In genomic region chr17:27871407-27871806, GRCh38 we compare ENCODE assay signal across 33 cellular contexts.
"Had no signal": no experiment of that assay in that cellular context is flagged by ENCODE, and none has a peak within 500 bp of the region (broad histone marks: within the 10 kb centered on the region; RNA-seq: fewer than 3 reads in every experiment).

No MANE protein-coding gene starts in this region.

- H3K27me3 ChIP-seq: ascending aorta, breast epithelium, cardiac muscle cell, dorsolateral prefrontal cortex had no signal

- H3K4me3 ChIP-seq: ascending aorta, breast epithelium, cardiac muscle cell, coronary artery, dorsolateral prefrontal cortex had no signal

- H3K4me3 Mint-ChIP-seq: activated CD4-positive, alpha-beta memory T cell treated with anti-CD3 and anti-CD28 coated beads for 36 hours; activated CD4-positive, alpha-beta T cell treated with anti-CD3 and anti-CD28 coated beads for 36 hours; activated CD4-positive, alpha-beta T cell treated with anti-CD3 and anti-CD28 coated beads, Interleukin-2, amount 10 ng/mL, durations not matched to agents 24 days and 14 days; activated CD8-positive, alpha-beta memory T cell treated with anti-CD3 and anti-CD28 coated beads, Interleukin-2, amount 10 ng/mL, durations not matched to agents 7 days and 5 days; activated CD8-positive, alpha-beta T cell treated with anti-CD3 and anti-CD28 coated beads, Interleukin-2, amount 10 ng/mL, durations not matched to agents 7 days and 5 days; activated naive CD4-positive, alpha-beta T cell treated with anti-CD3 and anti-CD28 coated beads, Interleukin-2, amount 10 ng/mL, durations not matched to agents 7 days and 5 days; activated naive CD8-positive, alpha-beta T cell treated with anti-CD3 and anti-CD28 coated beads, Interleukin-2, amount 10 ng/mL, durations not matched to agents 7 days and 5 days; activated T-helper 1 cell treated with anti-CD3 and anti-CD28 coated beads, Interleukin-12 subunit alpha, Interleukin-12 subunit beta, Interleukin-2, Interleukin-4 antibody, amounts not matched to agents 30 ng/mL and 10 ng/mL and 1 ng/mL, durations not matched to agents 14 hours and 24 hours and 36 hours; brain; dendritic cell treated with granulocyte-macrophage colony-stimulating factor and Interleukin-4, amounts not matched to agents 40 ng/mL and 50 ng/mL, for 4 days; endodermal cell; T-helper 17 cell; T-helper 2 cell treated with Interferon-gamma antibody and Interleukin-4, amounts not matched to agents 5 μg/mL and 100 μg/mL, for 36 hours had no signal

- H3K36me3 ChIP-seq: breast epithelium, cardiac muscle cell had no signal

- DNase-seq: activated CD4-positive, alpha-beta memory T cell treated with anti-CD3 and anti-CD28 coated beads for 36 hours; activated CD4-positive, alpha-beta T cell treated with anti-CD3 and anti-CD28 coated beads for 36 hours; activated CD4-positive, alpha-beta T cell treated with anti-CD3 and anti-CD28 coated beads, Interleukin-2, amount 10 ng/mL, durations not matched to agents 24 days and 14 days; activated CD4-positive, CD25-positive, alpha-beta regulatory T cell; activated CD4-positive, CD25-positive, alpha-beta regulatory T cell treated with anti-CD3 and anti-CD28 coated beads, Interleukin-2, amount 50 U/mL, for 72 hours; activated CD8-positive, alpha-beta memory T cell treated with anti-CD3 and anti-CD28 coated beads, Interleukin-2, amount 10 ng/mL, durations not matched to agents 7 days and 5 days; activated CD8-positive, alpha-beta memory T cell treated with anti-CD3 and anti-CD28 coated beads, Interleukin-2, amount 50 U/mL, for 4 hours; activated CD8-positive, alpha-beta T cell treated with anti-CD3 and anti-CD28 coated beads, Interleukin-2, amount 10 ng/mL, durations not matched to agents 7 days and 5 days; activated effector memory CD4-positive, alpha-beta T cell treated with anti-CD3 and anti-CD28 coated beads, Interleukin-2, amount 50 U/mL, for 16 hours; activated naive CD4-positive, alpha-beta T cell treated with anti-CD3 and anti-CD28 coated beads, Interleukin-2, amount 10 ng/mL, durations not matched to agents 7 days and 5 days; activated naive CD8-positive, alpha-beta T cell treated with anti-CD3 and anti-CD28 coated beads, Interleukin-2, amount 10 ng/mL, durations not matched to agents 7 days and 5 days; activated T-cell treated with anti-CD3 and anti-CD28 coated beads, Interleukin-2, amount 50 U/mL, for 1 hour; activated T-cell treated with anti-CD3 and anti-CD28 coated beads, Interleukin-2, amount 50 U/mL, for 48 hours; central memory CD4-positive, alpha-beta T cell; cerebellar nuclear complex; dorsolateral prefrontal cortex; effector memory CD4-positive, alpha-beta T cell; endodermal cell; foreskin fibroblast; head of caudate nucleus; T-helper 17 cell; T1000 had no signal

- H3K27me3 Mint-ChIP-seq: activated CD4-positive, alpha-beta memory T cell treated with anti-CD3 and anti-CD28 coated beads for 36 hours; activated CD4-positive, alpha-beta T cell treated with anti-CD3 and anti-CD28 coated beads for 36 hours; activated CD4-positive, alpha-beta T cell treated with anti-CD3 and anti-CD28 coated beads, Interleukin-2, amount 10 ng/mL, durations not matched to agents 24 days and 14 days; activated CD8-positive, alpha-beta memory T cell treated with anti-CD3 and anti-CD28 coated beads, Interleukin-2, amount 10 ng/mL, durations not matched to agents 7 days and 5 days; activated naive CD8-positive, alpha-beta T cell treated with anti-CD3 and anti-CD28 coated beads, Interleukin-2, amount 10 ng/mL, durations not matched to agents 7 days and 5 days; brain; dendritic cell treated with granulocyte-macrophage colony-stimulating factor and Interleukin-4, amounts not matched to agents 40 ng/mL and 50 ng/mL, for 4 days had no signal

- H3K27ac Mint-ChIP-seq: activated CD4-positive, alpha-beta memory T cell treated with anti-CD3 and anti-CD28 coated beads for 36 hours; activated CD4-positive, alpha-beta T cell treated with anti-CD3 and anti-CD28 coated beads for 36 hours; activated CD4-positive, alpha-beta T cell treated with anti-CD3 and anti-CD28 coated beads, Interleukin-2, amount 10 ng/mL, durations not matched to agents 24 days and 14 days; activated CD8-positive, alpha-beta memory T cell treated with anti-CD3 and anti-CD28 coated beads, Interleukin-2, amount 10 ng/mL, durations not matched to agents 7 days and 5 days; activated CD8-positive, alpha-beta T cell treated with anti-CD3 and anti-CD28 coated beads, Interleukin-2, amount 10 ng/mL, durations not matched to agents 7 days and 5 days; activated naive CD4-positive, alpha-beta T cell treated with anti-CD3 and anti-CD28 coated beads, Interleukin-2, amount 10 ng/mL, durations not matched to agents 7 days and 5 days; activated naive CD4-positive, alpha-beta T cell treated with anti-CD3 and anti-CD28 coated beads, Interleukin-2, amount 50 U/mL, for 72 hours; activated naive CD8-positive, alpha-beta T cell treated with anti-CD3 and anti-CD28 coated beads, Interleukin-2, amount 10 ng/mL, durations not matched to agents 7 days and 5 days; activated T-helper 1 cell treated with anti-CD3 and anti-CD28 coated beads, Interleukin-12 subunit alpha, Interleukin-12 subunit beta, Interleukin-2, Interleukin-4 antibody, amounts not matched to agents 30 ng/mL and 10 ng/mL and 1 ng/mL, durations not matched to agents 14 hours and 24 hours and 36 hours; activated T-helper 2 cell treated with anti-CD3 and anti-CD28 coated beads, Interferon-gamma antibody, Interleukin-2, Interleukin-4, amounts not matched to agents 10 μg/mL and 5 μg/mL and 100 μg/mL, durations not matched to agents 14 hours and 24 hours and 36 hours; brain; dendritic cell treated with granulocyte-macrophage colony-stimulating factor and Interleukin-4, amounts not matched to agents 40 ng/mL and 50 ng/mL, for 4 days; endodermal cell; T-helper 17 cell; T-helper 2 cell treated with Interferon-gamma antibody and Interleukin-4, amounts not matched to agents 5 μg/mL and 100 μg/mL, for 36 hours had no signal

- H3K4me1 ChIP-seq: ascending aorta, breast epithelium had no signal

- H3K27ac ChIP-seq: ascending aorta, breast epithelium, cardiac muscle cell, coronary artery had no signal

- H3K36me3 Mint-ChIP-seq: activated naive CD4-positive, alpha-beta T cell treated with anti-CD3 and anti-CD28 coated beads, Interleukin-2, amount 10 ng/mL, durations not matched to agents 7 days and 5 days; activated naive CD4-positive, alpha-beta T cell treated with anti-CD3 and anti-CD28 coated beads, Interleukin-2, amount 50 U/mL, for 72 hours; activated naive CD8-positive, alpha-beta T cell treated with anti-CD3 and anti-CD28 coated beads, Interleukin-2, amount 10 ng/mL, durations not matched to agents 7 days and 5 days had no signal

- H3K9me3 ChIP-seq: ascending aorta, breast epithelium had no signal

- H3K9me3 Mint-ChIP-seq: activated CD4-positive, alpha-beta memory T cell treated with anti-CD3 and anti-CD28 coated beads for 36 hours; activated CD4-positive, alpha-beta T cell treated with anti-CD3 and anti-CD28 coated beads, Interleukin-2, amount 10 ng/mL, durations not matched to agents 24 days and 14 days; activated naive CD4-positive, alpha-beta T cell treated with anti-CD3 and anti-CD28 coated beads, Interleukin-2, amount 50 U/mL, for 72 hours; dendritic cell treated with granulocyte-macrophage colony-stimulating factor and Interleukin-4, amounts not matched to agents 40 ng/mL and 50 ng/mL, for 4 days had no signal

- H3K4me1 Mint-ChIP-seq: activated CD4-positive, alpha-beta T cell treated with anti-CD3 and anti-CD28 coated beads for 36 hours; activated CD8-positive, alpha-beta memory T cell treated with anti-CD3 and anti-CD28 coated beads, Interleukin-2, amount 10 ng/mL, durations not matched to agents 7 days and 5 days; activated naive CD4-positive, alpha-beta T cell treated with anti-CD3 and anti-CD28 coated beads, Interleukin-2, amount 10 ng/mL, durations not matched to agents 7 days and 5 days; activated naive CD8-positive, alpha-beta T cell treated with anti-CD3 and anti-CD28 coated beads, Interleukin-2, amount 10 ng/mL, durations not matched to agents 7 days and 5 days; brain; endodermal cell had no signal

- ATAC-seq: activated CD4-positive, alpha-beta T cell treated with anti-CD3 and anti-CD28 coated beads for 36 hours; activated CD8-positive, alpha-beta memory T cell treated with anti-CD3 and anti-CD28 coated beads, Interleukin-2, amount 10 ng/mL, durations not matched to agents 7 days and 5 days; activated CD8-positive, alpha-beta T cell treated with anti-CD3 and anti-CD28 coated beads, Interleukin-2, amount 10 ng/mL, durations not matched to agents 7 days and 5 days; activated naive CD4-positive, alpha-beta T cell treated with anti-CD3 and anti-CD28 coated beads, Interleukin-2, amount 50 U/mL, for 72 hours; esophagus mucosa; T-helper 17 cell had no signal
